Comparison of ENCODE assay signal across 22 cellular contexts in genomic region chr20:40508821-40509220, GRCh38.
DNase-seq lines count a peak whose midpoint lies in the region; ATAC-seq and TF ChIP-seq lines count a peak whose summit lies in the region.
"Had no signal": no experiment of that assay in that cellular context is flagged by ENCODE, and none has a peak within 500 bp of the region (broad histone marks: within the 10 kb centered on the region; RNA-seq: fewer than 3 reads in every experiment).

No MANE protein-coding gene starts in this region.

- no peaks in the 10 kb centered on the region for H3K9me3 ChIP-seq in breast epithelium
- H3K9me3 ChIP-seq: BLaER1, MG63 had no signal

- ATAC-seq in WTC11 (no peak), HG03520 (IDR thresholded peaks at IDR 0.05; ENCODE audit: unreplicated experiment) (no peak)
- ATAC-seq in stimulated activated effector memory CD8-positive, alpha-beta T cell treated with anti-CD3 and anti-CD28 coated beads, Interleukin-12 subunit alpha, Interleukin-12 subunit beta, amount 100 ng/mL, for 72 hours = no peak
- ATAC-seq: HCT116, HepG2, Panc1 had no signal

- H3K27me3 Mint-ChIP-seq in MCF 10A (ENCODE audit: insufficient read depth, unreplicated experiment) (no peaks in the 10 kb centered on the region), WTC11 (ENCODE audit: low read depth) (no peaks in the 10 kb centered on the region; the same call in 1 of the 2 replicates)

- H3K4me1 Mint-ChIP-seq in MCF 10A (ENCODE audit: insufficient read depth, unreplicated experiment) (peaks cover 48% of the 10 kb centered on the region), WTC11 (peaks cover 10% of the 10 kb centered on the region; the same call in 1 of the 2 replicates)
- no peaks in the 10 kb centered on the region for H3K4me1 Mint-ChIP-seq in stimulated activated effector memory CD8-positive, alpha-beta T cell treated with anti-CD3 and anti-CD28 coated beads, Interleukin-12 subunit alpha, Interleukin-12 subunit beta, amount 100 ng/mL, for 72 hours
- H3K4me1 Mint-ChIP-seq: CD4-positive, alpha-beta memory T cell had no signal

- POLR2A ChIA-PET in MCF 10A (lab: Yijun Ruan, JAX) = interaction anchor here (0.6 to 9.5 kb wide), 5 partner anchors 13 to 241 kb away, joined by 3 to 58 read pairs (median 4); partner anchors contain the start of gene MAFB
- POLR2A ChIA-PET in WTC11 (lab: Charles Lee) = no interaction called here

- H3K27me3 ChIP-seq in breast epithelium = no peaks in the 10 kb centered on the region
- H3K27me3 ChIP-seq: BLaER1, MG63 had no signal

- H3K27ac ChIP-seq in breast epithelium = no peak overlapping the region
- H3K27ac ChIP-seq: 22Rv1, BLaER1 had no signal

- H3K4me1 ChIP-seq in breast epithelium = peaks cover 3 to 5% of the 10 kb centered on the region in 2 donors
- H3K4me1 ChIP-seq: BLaER1 had no signal

- H3K36me3 Mint-ChIP-seq in MCF 10A (ENCODE audit: insufficient read depth, unreplicated experiment) (no peaks in the 10 kb centered on the region), WTC11 (no peaks in the 10 kb centered on the region)
- no peaks in the 10 kb centered on the region for H3K36me3 Mint-ChIP-seq in stimulated activated effector memory CD8-positive, alpha-beta T cell treated with anti-CD3 and anti-CD28 coated beads, Interleukin-12 subunit alpha, Interleukin-12 subunit beta, amount 100 ng/mL, for 72 hours
- H3K36me3 Mint-ChIP-seq: CD4-positive, alpha-beta memory T cell had no signal

- TF ChIP-seq CTCF in MCF 10A (IDR thresholded peaks at IDR 0.05; ENCODE audit: unreplicated experiment) (no peak), breast epithelium (IDR thresholded peaks at IDR 0.05) (no peak), fibroblast of mammary gland (conservative IDR thresholded peaks at IDR 0.05; ENCODE audit: control insufficient read depth, insufficient read depth, low read depth, low read length) (no peak), WTC11 (IDR thresholded peaks at IDR 0.05) (no peak)

- peak overlapping the region; percentile 19 for H3K27ac Mint-ChIP-seq in MCF 10A (ENCODE audit: low read depth, unreplicated experiment)
- H3K27ac Mint-ChIP-seq in WTC11 = no peak overlapping the region
- H3K27ac Mint-ChIP-seq in stimulated activated effector memory CD8-positive, alpha-beta T cell treated with anti-CD3 and anti-CD28 coated beads, Interleukin-12 subunit alpha, Interleukin-12 subunit beta, amount 100 ng/mL, for 72 hours = no peak overlapping the region
- H3K27ac Mint-ChIP-seq: CD4-positive, alpha-beta memory T cell had no signal

- no peak for TF ChIP-seq POLR2A in breast epithelium (IDR thresholded peaks at IDR 0.05)

- BruUV-seq in MCF 10A (replicated peaks; lab: Mats Ljungman, UMichigan) = no TSS peak

- H3K4me3 ChIP-seq in breast epithelium (no peak overlapping the region), fibroblast of mammary gland (ENCODE audit: control insufficient read depth, low read depth, low read length) (no peak overlapping the region)
- H3K4me3 ChIP-seq: BLaER1, MG63 had no signal

- H3K4me3 Mint-ChIP-seq in MCF 10A (ENCODE audit: unreplicated experiment) (no peak overlapping the region), WTC11 (no peak overlapping the region)
- no peak overlapping the region for H3K4me3 Mint-ChIP-seq in stimulated activated effector memory CD8-positive, alpha-beta T cell treated with anti-CD3 and anti-CD28 coated beads, Interleukin-12 subunit alpha, Interleukin-12 subunit beta, amount 100 ng/mL, for 72 hours
- H3K4me3 Mint-ChIP-seq: CD4-positive, alpha-beta memory T cell had no signal

- CTCF ChIA-PET in MCF 10A (lab: Yijun Ruan, JAX) (interaction anchor here (0.8 to 2.1 kb wide), 5 partner anchors 118 to 226 kb away, joined by 3 to 9 read pairs (median 3); partner anchors contain the start of gene MAFB), WTC11 (lab: Charles Lee) (no interaction called here)

- H3K36me3 ChIP-seq in breast epithelium = no peaks in the 10 kb centered on the region
- H3K36me3 ChIP-seq: BLaER1, MG63 had no signal

- H3K9me3 Mint-ChIP-seq in MCF 10A (ENCODE audit: unreplicated experiment) (no peaks in the 10 kb centered on the region), WTC11 (no peaks in the 10 kb centered on the region)
- no peaks in the 10 kb centered on the region for H3K9me3 Mint-ChIP-seq in stimulated activated effector memory CD8-positive, alpha-beta T cell treated with anti-CD3 and anti-CD28 coated beads, Interleukin-12 subunit alpha, Interleukin-12 subunit beta, amount 100 ng/mL, for 72 hours
- H3K9me3 Mint-ChIP-seq: CD4-positive, alpha-beta memory T cell had no signal

- intact Hi-C loops in MCF 10A (cut with micrococcal nuclease) = loop anchor here (10.0 kb wide), 1 partner anchor 244 kb away; no protein-coding TSS in a partner anchor
- intact Hi-C loops in breast epithelium (cut with DNase I; ENCODE audit: low total_unique reads) = loop anchor here (10.0 kb wide), 1 partner anchor 176 kb away; the partner anchor contains the start of gene MAFB

- DNase-seq in MCF 10A (ENCODE audit: unreplicated experiment) = no peak
- DNase-seq in breast epithelium (ENCODE audit: low spot score in 2 of 2) = no peak
- DNase-seq in RPMI7951 (ENCODE audit: low read depth) = peak; percentile 27
- DNase-seq in fibroblast of mammary gland (ENCODE audit: low read depth) = peak; percentile 30
- no peak for DNase-seq in WTC11 (ENCODE audit: low spot score)
- DNase-seq in stimulated activated effector memory CD8-positive, alpha-beta T cell treated with anti-CD3 and anti-CD28 coated beads, Interleukin-12 subunit alpha, Interleukin-12 subunit beta, amount 100 ng/mL, for 72 hours (ENCODE audit: low spot score in 2 of 2) = no peak
- no peak for DNase-seq in amygdala (lab: John Stamatoyannopoulos, UW)
- DNase-seq: CD4-positive, alpha-beta memory T cell; COR-L47; DMS53; GF-D8; Kasumi-1; MG63; NCI-H2029; NCI-H69; SHP77 treated with DMSO at 0.1 percent for 48 hours had no signal

TF ChIP-seq in WTC11, 78 proteins besides CTCF, POLR2A, EP300 and RAD21 (continues in another document):
- TF ChIP-seq IRF1 (CRISPR knock-in tag; IDR thresholded peaks at IDR 0.05) (no peak), NR1H2 (CRISPR knock-in tag; IDR thresholded peaks at IDR 0.05) (no peak), ZMAT4 (CRISPR knock-in tag; IDR thresholded peaks at IDR 0.05) (no peak), ZNF281 (CRISPR knock-in tag; IDR thresholded peaks at IDR 0.05) (no peak), MAX (CRISPR knock-in tag; IDR thresholded peaks at IDR 0.05) (no peak), ZNF416 (CRISPR knock-in tag; IDR thresholded peaks at IDR 0.05) (no peak), FOXP4 (CRISPR knock-in tag; IDR thresholded peaks at IDR 0.05) (no peak), CBFB (CRISPR knock-in tag; IDR thresholded peaks at IDR 0.05; ENCODE audit: low read depth) (no peak), ZNF671 (CRISPR knock-in tag; IDR thresholded peaks at IDR 0.05) (no peak)

Comparison
In these comparisons a context has a peak if more than half of its experiments do, and no peak if none do; other contexts are left out.
1. DNase-seq: peak in RPMI7951 (single experiment) and fibroblast of mammary gland (single experiment); none in MCF 10A (single experiment), breast epithelium (0 of 2), WTC11 (single experiment), stimulated activated effector memory CD8-positive, alpha-beta T cell treated with anti-CD3 and anti-CD28 coated beads, Interleukin-12 subunit alpha, Interleukin-12 subunit beta, amount 100 ng/mL, for 72 hours (0 of 2) and amygdala (0 of 56).